In genomic region chr5:134648425-134649162, GRCh38 we compare ENCODE assay signal across 8 cellular contexts. TPM values are rescaled to one million over a fixed set of nuclear protein-coding genes. Genes with fewer than 3 reads are reported as not detected.
DNase-seq lines count a peak whose midpoint lies in the region; ATAC-seq and TF ChIP-seq lines count a peak whose summit lies in the region.

Gene SEC24A (plus strand): TSS chr5:134648785. CDS start chr5:134649077, 292 bp downstream.

- H3K27me3 ChIP-seq in GM23248 (replicated peaks; ENCODE audit: insufficient read depth) = no peaks in the 10 kb centered on the region

- peaks cover 22 to 26% of the 10 kb centered on the region in 2 donors for H3K4me1 Mint-ChIP-seq in natural killer cell

- in situ Hi-C loops in GM23248 (cut with MboI) = no loop called here

- peak; percentile 79 to 92 (median 86) for ATAC-seq in natural killer cell

- peak within 1 kb of the TSS; percentile 98 for H3K27ac ChIP-seq in GM23248

- DNase-seq in Daoy (ENCODE audit: low read depth) (peak; percentile 97), GM23248 (peak; percentile 96), Kasumi-1 (lab: John Stamatoyannopoulos, UW) (peak; percentile 82 to 89), fibroblast of peridontal ligament (ENCODE audit: extremely low read depth) (peak; percentile 80), natural killer cell (peak; percentile 91)
- peak; percentile 85 for DNase-seq in activated T-helper 9 cell treated with anti-CD3 and anti-CD28 coated beads, Interleukin-2, amount 50 U/mL, for 16 hours (ENCODE audit: low read depth)
- DNase-seq in stimulated activated naive CD4-positive, alpha-beta T cell treated with Interleukin-2 at 50 U/mL for 16 hours (lab: John Stamatoyannopoulos, UW) = peak; percentile 89

- peaks cover 31% of the 10 kb centered on the region for H3F3A ChIP-seq in GM23248 (ENCODE audit: insufficient read depth)

- peaks cover 15% of the 10 kb centered on the region for H3K4me1 ChIP-seq in GM23248 (ENCODE audit: insufficient read depth)

- H3K4me2 ChIP-seq in GM23248 (ENCODE audit: unreplicated experiment) = peak within 1 kb of the TSS; percentile 98

- H3K9me3 Mint-ChIP-seq in natural killer cell = no peaks in the 10 kb centered on the region

- intact Hi-C loops in natural killer cell (cut with micrococcal nuclease) = loop anchor here (1.0 to 5.0 kb wide), 3 partner anchors 16 to 422 kb away; partner anchors contain the start of genes PPP2CA, SAR1B and UBE2B

- no peaks in the 10 kb centered on the region; the same call in none of the 2 replicates for H4K20me1 ChIP-seq in GM23248 (ENCODE audit: insufficient read depth)

- peak within 1 kb of the TSS; percentile 97 for H3K9ac ChIP-seq in GM23248

- no peaks in the 10 kb centered on the region for H3K27me3 Mint-ChIP-seq in natural killer cell (ENCODE audit: low read depth in 2 of 2)

- peak within 1 kb of the TSS; percentile 98 for H3K4me3 Mint-ChIP-seq in natural killer cell

- peak within 1 kb of the TSS; percentile 55 for H2AFZ ChIP-seq in GM23248

- H3K9me3 ChIP-seq in GM23248 (ENCODE audit: low read depth) = no peaks in the 10 kb centered on the region

- peak; percentile 88 for TF ChIP-seq POLR2A in Raji (IDR thresholded peaks at IDR 0.05; ENCODE audit: insufficient read depth, low read depth, low read length)

- peak within 1 kb of the TSS; percentile 99 for H3K27ac Mint-ChIP-seq in natural killer cell

- H3K4me3 ChIP-seq in GM23248 = peak within 1 kb of the TSS; percentile 92

- WGBS in GM23248 (ENCODE audit: low coverage in 1 of 2, low lambda C conversion rate in 2 of 2, missing lambda C conversion rate in 2 of 2), 2 experiments = 1% methylated on average over 55 to 67 of the region's 69 CpGs

- H3K9me2 ChIP-seq in GM23248 (ENCODE audit: insufficient read depth) = no peaks in the 10 kb centered on the region

- no peak for TF ChIP-seq CTCF in natural killer cell (IDR thresholded peaks at IDR 0.05)

- H3K36me3 ChIP-seq in GM23248 (ENCODE audit: low read depth) = no peaks in the 10 kb centered on the region

- no peaks in the 10 kb centered on the region for H3K36me3 Mint-ChIP-seq in natural killer cell

- H3K79me2 ChIP-seq in GM23248 (ENCODE audit: insufficient read depth) = peaks cover 56% of the 10 kb centered on the region

RNA-seq across cellular contexts. Expression of gene SEC24A, which starts in this region (rescaled TPM):
- total RNA-seq in Daoy (2014; rRNA removed; shearing (Covaris generic)) = 15.4 and 18.9 TPM in 2 replicates
- 32.0 and 41.7 TPM in 2 replicates for total RNA-seq in GM23248 (2014; rRNA removed; shearing (Covaris generic))
- polyA plus RNA-seq in GM23248 (2016; fragmentation: Nextera tagmentation; extraction: Ambion mirVana) = 19.3 and 19.7 TPM in 2 replicates
- total RNA-seq in natural killer cell = 10 to 100 TPM; 20.9 to 26.1 (median 25.0) TPM

Comparison
In these comparisons a context has a peak if more than half of its experiments do, and no peak if none do; other contexts are left out.
1. Peak in every context shown above with its lines: DNase-seq, ATAC-seq, H3K4me3 ChIP-seq and H3K27ac ChIP-seq.